ENCODE assay signal across 1 cellular context in genomic region chr14:76947078-76947837, GRCh38.
A peak's percentile ranks its signal among the peaks of the same experiment; 100 is the strongest.
TF ChIP-seq lines count a peak whose summit lies in the region.

No MANE protein-coding gene starts in this region.

TF ChIP-seq in GM12878, 131 proteins besides CTCF, POLR2A, EP300 and RAD21 (continued from another document and continues in another):
- TF ChIP-seq RELB (IDR thresholded peaks at IDR 0.05; ENCODE audit: low read depth): peak; percentile 39; the same call in 1 of the 2 replicates
- no peak for TF ChIP-seq KAT2A (conservative IDR thresholded peaks at IDR 0.05; ENCODE audit: control insufficient read depth, low read depth, low read length)
- peak; percentile 84 for TF ChIP-seq DPF2 (IDR thresholded peaks at IDR 0.05)
- no peak for TF ChIP-seq CREB1 (IDR thresholded peaks at IDR 0.05; ENCODE audit: low read depth)
- TF ChIP-seq MXI1 (IDR thresholded peaks at IDR 0.05; ENCODE audit: low read depth, low read length): peak; percentile 94
- no peak for TF ChIP-seq ASH2L (IDR thresholded peaks at IDR 0.05; ENCODE audit: borderline replicate concordance, low read depth)
- TF ChIP-seq FOS (IDR thresholded peaks at IDR 0.05; ENCODE audit: borderline replicate concordance, extremely low read depth, insufficient read length): no peak
- TF ChIP-seq, protein P1, sequence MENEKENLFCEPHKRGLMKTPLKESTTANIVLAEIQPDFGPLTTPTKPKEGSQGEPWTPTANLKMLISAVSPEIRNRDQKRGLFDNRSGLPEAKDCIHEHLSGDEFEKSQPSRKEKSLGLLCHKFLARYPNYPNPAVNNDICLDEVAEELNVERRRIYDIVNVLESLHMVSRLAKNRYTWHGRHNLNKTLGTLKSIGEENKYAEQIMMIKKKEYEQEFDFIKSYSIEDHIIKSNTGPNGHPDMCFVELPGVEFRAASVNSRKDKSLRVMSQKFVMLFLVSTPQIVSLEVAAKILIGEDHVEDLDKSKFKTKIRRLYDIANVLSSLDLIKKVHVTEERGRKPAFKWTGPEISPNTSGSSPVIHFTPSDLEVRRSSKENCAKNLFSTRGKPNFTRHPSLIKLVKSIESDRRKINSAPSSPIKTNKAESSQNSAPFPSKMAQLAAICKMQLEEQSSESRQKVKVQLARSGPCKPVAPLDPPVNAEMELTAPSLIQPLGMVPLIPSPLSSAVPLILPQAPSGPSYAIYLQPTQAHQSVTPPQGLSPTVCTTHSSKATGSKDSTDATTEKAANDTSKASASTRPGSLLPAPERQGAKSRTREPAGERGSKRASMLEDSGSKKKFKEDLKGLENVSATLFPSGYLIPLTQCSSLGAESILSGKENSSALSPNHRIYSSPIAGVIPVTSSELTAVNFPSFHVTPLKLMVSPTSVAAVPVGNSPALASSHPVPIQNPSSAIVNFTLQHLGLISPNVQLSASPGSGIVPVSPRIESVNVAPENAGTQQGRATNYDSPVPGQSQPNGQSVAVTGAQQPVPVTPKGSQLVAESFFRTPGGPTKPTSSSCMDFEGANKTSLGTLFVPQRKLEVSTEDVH (IDR thresholded peaks at IDR 0.05; ENCODE audit: low read depth, partially characterized antibody): no peak
- peak; percentile 62; the same call in 1 of the 2 replicates for TF ChIP-seq LARP7 (IDR thresholded peaks at IDR 0.05)
- TF ChIP-seq SIN3A (IDR thresholded peaks at IDR 0.05; ENCODE audit: low read depth, low read length): peak; percentile 83; the same call in 1 of the 2 replicates
- TF ChIP-seq PBX3 (IDR thresholded peaks at IDR 0.05; ENCODE audit: insufficient replicate concordance, low read depth, low read length): peak; percentile 65
- TF ChIP-seq BMI1 (IDR thresholded peaks at IDR 0.05; ENCODE audit: borderline replicate concordance): peak; percentile 85
- no peak for TF ChIP-seq NFYA (IDR thresholded peaks at IDR 0.05; ENCODE audit: borderline replicate concordance, low read depth, low read length)
- no peak for TF ChIP-seq CHD1 (IDR thresholded peaks at IDR 0.05; ENCODE audit: low read depth, low read length)
- TF ChIP-seq TCF3 (IDR thresholded peaks at IDR 0.05; ENCODE audit: borderline replicate concordance, insufficient read depth, low read depth, low read length): peak; percentile 74
- TF ChIP-seq NR2F1 (conservative IDR thresholded peaks at IDR 0.05): peak; percentile 77
- peak; percentile 89 for TF ChIP-seq SMAD1 (IDR thresholded peaks at IDR 0.05; ENCODE audit: low read depth, partially characterized antibody)
- no peak for TF ChIP-seq ZNF622 (IDR thresholded peaks at IDR 0.05)
- TF ChIP-seq, protein P2, sequence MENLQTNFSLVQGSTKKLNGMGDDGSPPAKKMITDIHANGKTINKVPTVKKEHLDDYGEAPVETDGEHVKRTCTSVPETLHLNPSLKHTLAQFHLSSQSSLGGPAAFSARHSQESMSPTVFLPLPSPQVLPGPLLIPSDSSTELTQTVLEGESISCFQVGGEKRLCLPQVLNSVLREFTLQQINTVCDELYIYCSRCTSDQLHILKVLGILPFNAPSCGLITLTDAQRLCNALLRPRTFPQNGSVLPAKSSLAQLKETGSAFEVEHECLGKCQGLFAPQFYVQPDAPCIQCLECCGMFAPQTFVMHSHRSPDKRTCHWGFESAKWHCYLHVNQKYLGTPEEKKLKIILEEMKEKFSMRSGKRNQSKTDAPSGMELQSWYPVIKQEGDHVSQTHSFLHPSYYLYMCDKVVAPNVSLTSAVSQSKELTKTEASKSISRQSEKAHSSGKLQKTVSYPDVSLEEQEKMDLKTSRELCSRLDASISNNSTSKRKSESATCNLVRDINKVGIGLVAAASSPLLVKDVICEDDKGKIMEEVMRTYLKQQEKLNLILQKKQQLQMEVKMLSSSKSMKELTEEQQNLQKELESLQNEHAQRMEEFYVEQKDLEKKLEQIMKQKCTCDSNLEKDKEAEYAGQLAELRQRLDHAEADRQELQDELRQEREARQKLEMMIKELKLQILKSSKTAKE (IDR thresholded peaks at IDR 0.05; ENCODE audit: low read depth, poor library complexity, severe bottlenecking): no peak
- no peak for TF ChIP-seq NRF1 (conservative IDR thresholded peaks at IDR 0.05; ENCODE audit: low read depth, low read length)
- no peak for TF ChIP-seq SMAD5 (IDR thresholded peaks at IDR 0.05; ENCODE audit: low read depth)
- 0 out of 2 replicates have a peak, but pooled peaks have one; percentile 19 for TF ChIP-seq ZNF217 (IDR thresholded peaks at IDR 0.05)
- no peak for TF ChIP-seq SIX5 (IDR thresholded peaks at IDR 0.05; ENCODE audit: low read depth, low read length, severe bottlenecking)
- TF ChIP-seq ZBTB33 (IDR thresholded peaks at IDR 0.05): no peak
- TF ChIP-seq JUND (IDR thresholded peaks at IDR 0.05; ENCODE audit: low read depth, low read length): no peak
- TF ChIP-seq CBX3 (IDR thresholded peaks at IDR 0.05; ENCODE audit: borderline replicate concordance, low read depth): no peak
- no peak for TF ChIP-seq BCLAF1 (IDR thresholded peaks at IDR 0.05)
- TF ChIP-seq YY1 (IDR thresholded peaks at IDR 0.05; ENCODE audit: low read depth, low read length): peak; percentile 63
- TF ChIP-seq ATF7 (IDR thresholded peaks at IDR 0.05; ENCODE audit: low read depth): no peak
- no peak for TF ChIP-seq WRNIP1 (IDR thresholded peaks at IDR 0.05; ENCODE audit: borderline replicate concordance, low read depth, low read length)
- TF ChIP-seq, protein P3, sequence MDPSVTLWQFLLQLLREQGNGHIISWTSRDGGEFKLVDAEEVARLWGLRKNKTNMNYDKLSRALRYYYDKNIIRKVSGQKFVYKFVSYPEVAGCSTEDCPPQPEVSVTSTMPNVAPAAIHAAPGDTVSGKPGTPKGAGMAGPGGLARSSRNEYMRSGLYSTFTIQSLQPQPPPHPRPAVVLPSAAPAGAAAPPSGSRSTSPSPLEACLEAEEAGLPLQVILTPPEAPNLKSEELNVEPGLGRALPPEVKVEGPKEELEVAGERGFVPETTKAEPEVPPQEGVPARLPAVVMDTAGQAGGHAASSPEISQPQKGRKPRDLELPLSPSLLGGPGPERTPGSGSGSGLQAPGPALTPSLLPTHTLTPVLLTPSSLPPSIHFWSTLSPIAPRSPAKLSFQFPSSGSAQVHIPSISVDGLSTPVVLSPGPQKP (IDR thresholded peaks at IDR 0.05; ENCODE audit: low read depth, low read length): no peak
- TF ChIP-seq ZNF384 (IDR thresholded peaks at IDR 0.05; ENCODE audit: borderline replicate concordance, low read depth, low read length): no peak
- TF ChIP-seq CHD2 (IDR thresholded peaks at IDR 0.05; ENCODE audit: borderline replicate concordance, low read depth, low read length): peak; percentile 64; the same call in 1 of the 2 replicates
- 0 out of 2 replicates have a peak, but pooled peaks have one; percentile 66 for TF ChIP-seq EED (IDR thresholded peaks at IDR 0.05; ENCODE audit: low read depth)
- no peak for TF ChIP-seq SRF (IDR thresholded peaks at IDR 0.05; ENCODE audit: low read depth in 2 of 2, low read length in 2 of 2)
- TF ChIP-seq NR2C2 (IDR thresholded peaks at IDR 0.05; ENCODE audit: borderline replicate concordance, control insufficient read depth, insufficient read length, low read depth): no peak
- TF ChIP-seq, protein P4, sequence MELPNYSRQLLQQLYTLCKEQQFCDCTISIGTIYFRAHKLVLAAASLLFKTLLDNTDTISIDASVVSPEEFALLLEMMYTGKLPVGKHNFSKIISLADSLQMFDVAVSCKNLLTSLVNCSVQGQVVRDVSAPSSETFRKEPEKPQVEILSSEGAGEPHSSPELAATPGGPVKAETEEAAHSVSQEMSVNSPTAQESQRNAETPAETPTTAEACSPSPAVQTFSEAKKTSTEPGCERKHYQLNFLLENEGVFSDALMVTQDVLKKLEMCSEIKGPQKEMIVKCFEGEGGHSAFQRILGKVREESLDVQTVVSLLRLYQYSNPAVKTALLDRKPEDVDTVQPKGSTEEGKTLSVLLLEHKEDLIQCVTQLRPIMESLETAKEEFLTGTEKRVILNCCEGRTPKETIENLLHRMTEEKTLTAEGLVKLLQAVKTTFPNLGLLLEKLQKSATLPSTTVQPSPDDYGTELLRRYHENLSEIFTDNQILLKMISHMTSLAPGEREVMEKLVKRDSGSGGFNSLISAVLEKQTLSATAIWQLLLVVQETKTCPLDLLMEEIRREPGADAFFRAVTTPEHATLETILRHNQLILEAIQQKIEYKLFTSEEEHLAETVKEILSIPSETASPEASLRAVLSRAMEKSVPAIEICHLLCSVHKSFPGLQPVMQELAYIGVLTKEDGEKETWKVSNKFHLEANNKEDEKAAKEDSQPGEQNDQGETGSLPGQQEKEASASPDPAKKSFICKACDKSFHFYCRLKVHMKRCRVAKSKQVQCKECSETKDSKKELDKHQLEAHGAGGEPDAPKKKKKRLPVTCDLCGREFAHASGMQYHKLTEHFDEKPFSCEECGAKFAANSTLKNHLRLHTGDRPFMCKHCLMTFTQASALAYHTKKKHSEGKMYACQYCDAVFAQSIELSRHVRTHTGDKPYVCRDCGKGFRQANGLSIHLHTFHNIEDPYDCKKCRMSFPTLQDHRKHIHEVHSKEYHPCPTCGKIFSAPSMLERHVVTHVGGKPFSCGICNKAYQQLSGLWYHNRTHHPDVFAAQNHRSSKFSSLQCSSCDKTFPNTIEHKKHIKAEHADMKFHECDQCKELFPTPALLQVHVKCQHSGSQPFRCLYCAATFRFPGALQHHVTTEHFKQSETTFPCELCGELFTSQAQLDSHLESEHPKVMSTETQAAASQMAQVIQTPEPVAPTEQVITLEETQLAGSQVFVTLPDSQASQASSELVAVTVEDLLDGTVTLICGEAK (IDR thresholded peaks at IDR 0.05; ENCODE audit: borderline replicate concordance): no peak; the same call in 1 of the 2 replicates
- peak; percentile 87; the same call in 1 of the 2 replicates for TF ChIP-seq ZNF207 (IDR thresholded peaks at IDR 0.05; ENCODE audit: borderline replicate concordance)
- peak; percentile 63 for TF ChIP-seq SMC3 (IDR thresholded peaks at IDR 0.05; ENCODE audit: borderline replicate concordance, low read length)
- TF ChIP-seq MTA2 (IDR thresholded peaks at IDR 0.05; ENCODE audit: low read depth): peak; percentile 47; the same call in 1 of the 2 replicates
- TF ChIP-seq, protein P5, sequence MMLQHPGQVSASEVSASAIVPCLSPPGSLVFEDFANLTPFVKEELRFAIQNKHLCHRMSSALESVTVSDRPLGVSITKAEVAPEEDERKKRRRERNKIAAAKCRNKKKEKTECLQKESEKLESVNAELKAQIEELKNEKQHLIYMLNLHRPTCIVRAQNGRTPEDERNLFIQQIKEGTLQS (IDR thresholded peaks at IDR 0.05; ENCODE audit: borderline replicate concordance, extremely low read depth, low read depth, low read length): no peak
- TF ChIP-seq BACH1 (IDR thresholded peaks at IDR 0.05; ENCODE audit: borderline replicate concordance): peak; percentile 64; the same call in 1 of the 2 replicates
